Comparison of ENCODE assay signal across 21 cellular contexts in the genomic region with DNA sequence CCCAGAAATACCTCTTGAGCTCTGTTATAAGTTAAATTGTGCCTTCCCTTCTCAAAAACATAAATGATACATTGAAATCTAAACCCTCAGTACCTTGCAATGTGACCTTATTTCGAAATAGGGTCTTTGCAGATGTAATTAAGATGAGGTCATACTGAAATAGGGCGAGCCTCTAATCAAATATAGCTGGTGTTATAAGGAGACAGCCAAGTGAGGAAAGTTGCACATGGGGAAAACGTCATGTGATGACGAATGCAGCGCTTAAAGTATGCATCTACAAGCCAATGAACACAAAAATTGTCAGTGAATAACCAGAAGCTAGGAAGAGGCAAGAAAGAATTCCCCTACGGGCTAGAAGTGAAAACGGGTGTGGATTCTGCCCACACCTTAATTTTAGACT.
"Had no signal": no experiment of that assay in that cellular context is flagged by ENCODE, and none has a peak within 500 bp of the region (broad histone marks: within the 10 kb centered on the region; RNA-seq: fewer than 3 reads in every experiment).

No MANE protein-coding gene starts in this region.

- H3K4me1 Mint-ChIP-seq: naive thymus-derived CD8-positive, alpha-beta T cell had no signal

- H3K4me3 Mint-ChIP-seq: activated naive CD8-positive, alpha-beta T cell; activated T-cell treated with anti-CD3 and anti-CD28 coated beads, Interleukin-2, amount 50 U/mL, for 4 hours; naive thymus-derived CD8-positive, alpha-beta T cell; T-helper 2 cell treated with Interferon-gamma antibody and Interleukin-4, amounts not matched to agents 5 μg/mL and 100 μg/mL, for 36 hours had no signal

- H3K27me3 ChIP-seq: upper lobe of right lung had no signal

- H3K27me3 Mint-ChIP-seq: activated naive CD8-positive, alpha-beta T cell; naive thymus-derived CD8-positive, alpha-beta T cell had no signal

- H3K27ac ChIP-seq: coronary artery, prostate gland, upper lobe of right lung had no signal

- H3K27ac Mint-ChIP-seq: activated naive CD8-positive, alpha-beta T cell; naive thymus-derived CD8-positive, alpha-beta T cell; T-helper 2 cell treated with Interferon-gamma antibody and Interleukin-4, amounts not matched to agents 5 μg/mL and 100 μg/mL, for 36 hours had no signal

- DNase-seq: activated CD4-positive, alpha-beta T cell treated with anti-CD3 and anti-CD28 coated beads, Interleukin-2, amount 50 U/mL, for 4 hours; activated gamma-delta T cell; activated T-cell treated with anti-CD3 and anti-CD28 coated beads, Interleukin-2, amount 50 U/mL, for 4 hours; anterior cingulate cortex; effector CD8-positive, alpha-beta T cell; foreskin melanocyte; head of caudate nucleus; mucosa of descending colon; naive thymus-derived CD8-positive, alpha-beta T cell; occipital lobe; stimulated activated CD4-positive, alpha-beta T cell treated with anti-CD3 and anti-CD28 coated beads, Interleukin-12 subunit alpha, Interleukin-12 subunit beta, amount 100 ng/mL, for 4 hours; stimulated activated naive CD4-positive, alpha-beta T cell treated with Interleukin-2 at 50 U/mL for 16 hours; SW 1271; upper lobe of right lung had no signal

- H3K36me3 Mint-ChIP-seq: activated naive CD8-positive, alpha-beta T cell; naive thymus-derived CD8-positive, alpha-beta T cell had no signal

- H3K4me1 ChIP-seq: prostate gland, upper lobe of right lung had no signal

- H3K9me3 ChIP-seq: prostate gland had no signal

- ATAC-seq: activated CD4-positive, CD25-positive, alpha-beta regulatory T cell treated with anti-CD3 and anti-CD28 coated beads, Interleukin-2, amount 50 U/mL, for 24 hours; activated T-cell treated with anti-CD3 and anti-CD28 coated beads, Interleukin-2, amount 50 U/mL, for 4 hours; mucosa of descending colon; naive thymus-derived CD8-positive, alpha-beta T cell; sciatic nerve; upper lobe of right lung had no signal

- FAIRE-seq: islet of Langerhans had no signal

- H3K36me3 ChIP-seq: prostate gland, upper lobe of right lung had no signal

- H3K4me3 ChIP-seq: coronary artery, mucosa of descending colon, prostate gland, upper lobe of right lung had no signal
